ENCODE assay signal across 1 cellular context in the genomic region with DNA sequence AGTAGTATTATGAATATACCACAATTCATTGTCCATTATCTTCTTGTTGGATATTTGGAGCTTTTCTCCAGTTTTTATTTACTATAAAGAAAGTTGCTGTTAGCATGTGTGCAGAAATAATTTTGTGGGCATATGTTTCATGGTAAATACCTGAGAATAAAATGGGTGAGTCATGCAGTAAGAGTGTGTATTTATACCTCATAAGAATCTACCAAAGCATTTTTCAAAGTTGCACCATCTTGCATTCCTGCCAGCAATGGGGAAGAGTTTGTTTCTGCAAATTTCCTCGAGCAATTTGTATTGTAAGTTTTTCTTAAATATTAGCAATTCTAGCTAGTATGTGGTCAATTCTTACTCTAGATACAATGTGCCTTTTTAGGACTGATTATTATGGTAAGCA.
TF ChIP-seq lines count a peak whose summit lies in the region.

No MANE protein-coding gene starts in this region.

TF ChIP-seq in HepG2, 621 proteins besides CTCF, POLR2A, EP300 and RAD21:
- TF ChIP-seq, protein P1, sequence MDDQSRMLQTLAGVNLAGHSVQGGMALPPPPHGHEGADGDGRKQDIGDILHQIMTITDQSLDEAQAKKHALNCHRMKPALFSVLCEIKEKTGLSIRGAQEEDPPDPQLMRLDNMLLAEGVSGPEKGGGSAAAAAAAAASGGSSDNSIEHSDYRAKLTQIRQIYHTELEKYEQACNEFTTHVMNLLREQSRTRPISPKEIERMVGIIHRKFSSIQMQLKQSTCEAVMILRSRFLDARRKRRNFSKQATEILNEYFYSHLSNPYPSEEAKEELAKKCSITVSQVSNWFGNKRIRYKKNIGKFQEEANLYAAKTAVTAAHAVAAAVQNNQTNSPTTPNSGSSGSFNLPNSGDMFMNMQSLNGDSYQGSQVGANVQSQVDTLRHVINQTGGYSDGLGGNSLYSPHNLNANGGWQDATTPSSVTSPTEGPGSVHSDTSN (CRISPR knock-in tag; IDR thresholded peaks at IDR 0.05; ENCODE audit: borderline replicate concordance): no peak
- no peak for TF ChIP-seq CREBL2 (CRISPR knock-in tag; IDR thresholded peaks at IDR 0.05; ENCODE audit: borderline replicate concordance)
- no peak for TF ChIP-seq EZH2 (conservative IDR thresholded peaks at IDR 0.05; ENCODE audit: low read depth, low read length)
- no peak for TF ChIP-seq RXRB (CRISPR knock-in tag; IDR thresholded peaks at IDR 0.05; ENCODE audit: borderline replicate concordance)
- no peak for TF ChIP-seq ZNF234 (CRISPR knock-in tag; conservative IDR thresholded peaks at IDR 0.05)
- no peak for TF ChIP-seq LRRFIP1 (CRISPR knock-in tag; conservative IDR thresholded peaks at IDR 0.05)
- no peak for TF ChIP-seq ZSCAN30 (CRISPR knock-in tag; IDR thresholded peaks at IDR 0.05)
- TF ChIP-seq, protein P2, sequence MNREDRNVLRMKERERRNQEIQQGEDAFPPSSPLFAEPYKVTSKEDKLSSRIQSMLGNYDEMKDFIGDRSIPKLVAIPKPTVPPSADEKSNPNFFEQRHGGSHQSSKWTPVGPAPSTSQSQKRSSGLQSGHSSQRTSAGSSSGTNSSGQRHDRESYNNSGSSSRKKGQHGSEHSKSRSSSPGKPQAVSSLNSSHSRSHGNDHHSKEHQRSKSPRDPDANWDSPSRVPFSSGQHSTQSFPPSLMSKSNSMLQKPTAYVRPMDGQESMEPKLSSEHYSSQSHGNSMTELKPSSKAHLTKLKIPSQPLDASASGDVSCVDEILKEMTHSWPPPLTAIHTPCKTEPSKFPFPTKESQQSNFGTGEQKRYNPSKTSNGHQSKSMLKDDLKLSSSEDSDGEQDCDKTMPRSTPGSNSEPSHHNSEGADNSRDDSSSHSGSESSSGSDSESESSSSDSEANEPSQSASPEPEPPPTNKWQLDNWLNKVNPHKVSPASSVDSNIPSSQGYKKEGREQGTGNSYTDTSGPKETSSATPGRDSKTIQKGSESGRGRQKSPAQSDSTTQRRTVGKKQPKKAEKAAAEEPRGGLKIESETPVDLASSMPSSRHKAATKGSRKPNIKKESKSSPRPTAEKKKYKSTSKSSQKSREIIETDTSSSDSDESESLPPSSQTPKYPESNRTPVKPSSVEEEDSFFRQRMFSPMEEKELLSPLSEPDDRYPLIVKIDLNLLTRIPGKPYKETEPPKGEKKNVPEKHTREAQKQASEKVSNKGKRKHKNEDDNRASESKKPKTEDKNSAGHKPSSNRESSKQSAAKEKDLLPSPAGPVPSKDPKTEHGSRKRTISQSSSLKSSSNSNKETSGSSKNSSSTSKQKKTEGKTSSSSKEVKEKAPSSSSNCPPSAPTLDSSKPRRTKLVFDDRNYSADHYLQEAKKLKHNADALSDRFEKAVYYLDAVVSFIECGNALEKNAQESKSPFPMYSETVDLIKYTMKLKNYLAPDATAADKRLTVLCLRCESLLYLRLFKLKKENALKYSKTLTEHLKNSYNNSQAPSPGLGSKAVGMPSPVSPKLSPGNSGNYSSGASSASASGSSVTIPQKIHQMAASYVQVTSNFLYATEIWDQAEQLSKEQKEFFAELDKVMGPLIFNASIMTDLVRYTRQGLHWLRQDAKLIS (CRISPR knock-in tag; IDR thresholded peaks at IDR 0.05): no peak
- no peak for TF ChIP-seq ZNF572 (CRISPR knock-in tag; IDR thresholded peaks at IDR 0.05)
TF ChIP-seq in HepG2: peak in this region for 0.
